Comparison of ENCODE assay signal across 33 cellular contexts in the genomic region with DNA sequence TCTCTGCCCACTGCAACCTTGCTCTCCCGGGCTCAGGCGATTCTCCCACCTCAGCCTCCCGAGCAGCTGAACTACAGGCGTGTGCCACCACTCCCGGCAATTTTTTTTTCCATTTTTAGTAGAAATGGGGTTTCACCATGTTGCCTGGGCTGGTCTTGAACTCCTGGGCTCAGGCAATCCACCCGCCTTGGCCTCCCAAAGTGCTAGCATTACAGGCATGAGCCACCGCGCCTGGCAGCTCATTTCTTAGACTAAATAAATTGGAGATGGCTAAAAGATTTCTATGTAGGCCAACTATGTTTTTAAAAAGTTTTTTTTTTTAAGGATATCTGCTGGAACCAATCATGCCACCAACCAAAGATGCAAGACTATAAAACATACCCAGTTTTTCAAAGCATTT.
"Had no signal": no experiment of that assay in that cellular context is flagged by ENCODE, and none has a peak within 500 bp of the region (broad histone marks: within the 10 kb centered on the region; RNA-seq: fewer than 3 reads in every experiment).

No MANE protein-coding gene starts in this region.

- DNase-seq: Karpas-422, Kasumi-1, MG63, MM.1S, MV-4-11, NCI-H1048, NCI-H1092, NCI-H1092 treated with DMSO at 0.1 percent for 48 hours, NCI-H1105, NCI-H1105 treated with DMSO at 0.1 percent for 48 hours, NCI-H1417, NCI-H1417 treated with DMSO at 0.1 percent for 48 hours, NCI-H1436, NCI-H1436 treated with DMSO at 0.1 percent for 48 hours, NCI-H146, NCI-H1694, NCI-H1694 treated with DMSO at 0.1 percent for 48 hours, NCI-H187, NCI-H187 treated with DMSO at 0.1 percent for 48 hours, NCI-H1930, NCI-H2029, NCI-H2029 treated with DMSO at 0.1 percent for 48 hours, NCI-H2081, NCI-H2081 treated with DMSO at 0.1 percent for 48 hours, NCI-H2107, NCI-H2171, NCI-H2171 treated with DMSO at 0.1 percent for 48 hours, NCI-H2227 treated with DMSO at 0.1 percent for 48 hours, NCI-H226, NCI-H345, NCI-H446, NCI-H446 treated with DMSO at 0.1 percent for 48 hours, NCI-H510A had no signal
